ENCODE assay signal across 9 cellular contexts in the genomic region with DNA sequence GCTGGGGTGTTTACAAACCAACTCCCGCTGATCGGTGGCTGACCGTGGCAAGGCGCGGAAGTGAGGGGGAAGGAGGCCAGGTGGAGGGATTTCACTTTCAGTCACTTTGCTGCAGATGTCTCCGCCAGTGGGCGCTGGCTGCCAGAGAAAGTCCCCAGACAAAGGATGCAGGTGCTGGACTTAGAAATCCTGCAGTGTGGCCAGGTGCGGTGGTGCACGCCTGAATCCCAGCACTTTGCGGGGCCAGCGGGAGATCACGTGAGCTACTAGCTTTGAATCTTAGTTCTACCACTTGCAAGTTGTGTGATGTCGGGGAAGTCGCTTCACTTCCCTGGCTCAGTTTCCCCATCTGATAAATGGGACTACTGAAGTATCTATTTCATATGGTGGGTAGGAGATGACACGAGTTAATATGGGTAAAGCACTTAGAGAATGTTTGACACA.
A peak's percentile ranks its signal among the peaks of the same experiment; 100 is the strongest.
DNase-seq lines count a peak whose midpoint lies in the region; ATAC-seq, FAIRE-seq and TF ChIP-seq lines count a peak whose summit lies in the region.
"Had no signal": no experiment of that assay in that cellular context is flagged by ENCODE, and none has a peak within 500 bp of the region (broad histone marks: within the 10 kb centered on the region; RNA-seq: fewer than 3 reads in every experiment).

No MANE protein-coding gene starts in this region.

- H3K79me2 ChIP-seq in parathyroid adenoma = no peaks in the 10 kb centered on the region

- no peak for TF ChIP-seq POLR2A in A549 (IDR thresholded peaks at IDR 0.05; ENCODE audit: low read length)

- H3K4me2 ChIP-seq in A549 (peak overlapping the region; percentile 7; the same call in 1 of the 3 replicates), parathyroid adenoma (ENCODE audit: low read length) (no peak overlapping the region)

- ATAC-seq in A549 (peak; percentile 74 to 84; a peak in 4 of 6 replicates), HG03457 (IDR thresholded peaks at IDR 0.05; ENCODE audit: unreplicated experiment) (peak; percentile 84)

- no peak for FAIRE-seq in A549 (lab: Jason Lieb, UNC)
- FAIRE-seq: G401.6 had no signal

- DNase-seq in A549 (ENCODE audit: low read depth in 1 of 2, low spot score in 1 of 2) (peak; percentile 35 to 59), GM19240 (ENCODE audit: insufficient read length, low spot score) (peak; percentile 69), T-helper 1 cell (peak; percentile 18 to 49 (median 21)), colonic mucosa (peak; percentile 53), retina (no peak), epidermal melanocyte (ENCODE audit: insufficient read length, low spot score) (no peak)

- intact Hi-C loops in colonic mucosa (cut with DNase I) = loop anchor here (2.0 kb wide), 1 partner anchor 136 kb away; no protein-coding TSS in a partner anchor

- TF ChIP-seq CTCF in A549 (IDR thresholded peaks at IDR 0.05) = peak; percentile 52
- TF ChIP-seq CTCF in colonic mucosa (IDR thresholded peaks at IDR 0.05) = peak; percentile 56
- TF ChIP-seq CTCF in parathyroid adenoma (IDR thresholded peaks at IDR 0.05) = peak; percentile 21

- TF ChIP-seq EP300 in A549 (IDR thresholded peaks at IDR 0.05) = no peak

- no peaks in the 10 kb centered on the region for H3K9me3 ChIP-seq in A549
- no peaks in the 10 kb centered on the region for H3K9me3 ChIP-seq in colonic mucosa
- no peaks in the 10 kb centered on the region for H3K9me3 ChIP-seq in parathyroid adenoma (ENCODE audit: control insufficient read depth, low read length)

- H3K4me1 ChIP-seq in A549 (no peaks in the 10 kb centered on the region), colonic mucosa (no peaks in the 10 kb centered on the region), parathyroid adenoma (no peaks in the 10 kb centered on the region)

- H3K4me3 ChIP-seq in A549 (no peak overlapping the region), colonic mucosa (no peak overlapping the region), parathyroid adenoma (ENCODE audit: low read depth, low read length) (no peak overlapping the region)

- H3K9ac ChIP-seq in colonic mucosa (ENCODE audit: low read depth in 2 of 2, low read length in 2 of 2) (no peak overlapping the region), parathyroid adenoma (no peak overlapping the region)

- CTCF ChIA-PET in A549 (lab: Yijun Ruan, JAX) = interaction anchor here (0.5 to 2.8 kb wide), 9 partner anchors 10 to 649 kb away, joined by 3 to 20 read pairs (median 3); no protein-coding TSS in a partner anchor

- TF ChIP-seq RAD21 in A549 (conservative IDR thresholded peaks at IDR 0.05 in 1 of 2, IDR thresholded peaks at IDR 0.05 in 1 of 2) = peak; percentile 59 to 73

- peak overlapping the region; percentile 21 for H2AFZ ChIP-seq in parathyroid adenoma

- WGBS in A549 (ENCODE audit: missing lambda C conversion rate) = 13% methylated on average over 15 of the region's 15 CpGs

- H3K27me3 ChIP-seq in colonic mucosa = no peaks in the 10 kb centered on the region
- no peaks in the 10 kb centered on the region for H3K27me3 ChIP-seq in parathyroid adenoma (ENCODE audit: control insufficient read depth, insufficient read depth, low read length)

- H3K36me3 ChIP-seq in colonic mucosa (no peaks in the 10 kb centered on the region), parathyroid adenoma (ENCODE audit: control insufficient read depth, insufficient read depth, low read length) (no peaks in the 10 kb centered on the region)

- POLR2A ChIA-PET in A549 (lab: Yijun Ruan, JAX) = no interaction called here

- H3K27ac ChIP-seq in A549 (no peak overlapping the region), colonic mucosa (no peak overlapping the region), parathyroid adenoma (no peak overlapping the region)

TF ChIP-seq in A549, 52 proteins besides CTCF, POLR2A, EP300 and RAD21:
- TF ChIP-seq ZC3H11A (IDR thresholded peaks at IDR 0.05) (no peak), SMC3 (IDR thresholded peaks at IDR 0.05) (peak; percentile 66), PHF8 (IDR thresholded peaks at IDR 0.05; ENCODE audit: borderline replicate concordance, low read depth) (no peak)
- TF ChIP-seq, protein P1, sequence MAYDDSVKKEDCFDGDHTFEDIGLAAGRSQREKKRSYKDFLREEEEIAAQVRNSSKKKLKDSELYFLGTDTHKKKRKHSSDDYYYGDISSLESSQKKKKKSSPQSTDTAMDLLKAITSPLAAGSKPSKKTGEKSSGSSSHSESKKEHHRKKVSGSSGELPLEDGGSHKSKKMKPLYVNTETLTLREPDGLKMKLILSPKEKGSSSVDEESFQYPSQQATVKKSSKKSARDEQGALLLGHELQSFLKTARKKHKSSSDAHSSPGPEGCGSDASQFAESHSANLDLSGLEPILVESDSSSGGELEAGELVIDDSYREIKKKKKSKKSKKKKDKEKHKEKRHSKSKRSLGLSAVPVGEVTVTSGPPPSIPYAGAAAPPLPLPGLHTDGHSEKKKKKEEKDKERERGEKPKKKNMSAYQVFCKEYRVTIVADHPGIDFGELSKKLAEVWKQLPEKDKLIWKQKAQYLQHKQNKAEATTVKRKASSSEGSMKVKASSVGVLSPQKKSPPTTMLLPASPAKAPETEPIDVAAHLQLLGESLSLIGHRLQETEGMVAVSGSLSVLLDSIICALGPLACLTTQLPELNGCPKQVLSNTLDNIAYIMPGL (CRISPR knock-in tag; IDR thresholded peaks at IDR 0.05; ENCODE audit: borderline replicate concordance) = no peak
- TF ChIP-seq, protein P2, sequence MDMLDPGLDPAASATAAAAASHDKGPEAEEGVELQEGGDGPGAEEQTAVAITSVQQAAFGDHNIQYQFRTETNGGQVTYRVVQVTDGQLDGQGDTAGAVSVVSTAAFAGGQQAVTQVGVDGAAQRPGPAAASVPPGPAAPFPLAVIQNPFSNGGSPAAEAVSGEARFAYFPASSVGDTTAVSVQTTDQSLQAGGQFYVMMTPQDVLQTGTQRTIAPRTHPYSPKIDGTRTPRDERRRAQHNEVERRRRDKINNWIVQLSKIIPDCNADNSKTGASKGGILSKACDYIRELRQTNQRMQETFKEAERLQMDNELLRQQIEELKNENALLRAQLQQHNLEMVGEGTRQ (IDR thresholded peaks at IDR 0.05) = peak; percentile 41; the same call in 1 of the 2 replicates
TF ChIP-seq in A549: peak in this region for 2.

Comparison
In these comparisons a context has a peak if more than half of its experiments do, and no peak if none do; other contexts are left out.
1. DNase-seq: peak in A549 (2 of 2), GM19240 (single experiment), T-helper 1 cell (5 of 5) and colonic mucosa (single experiment); none in retina (single experiment) and epidermal melanocyte (single experiment).
2. Peak in every context shown above with its lines, with median percentiles within 50 percentile points of each other: CTCF ChIP-seq.